Comparison of ENCODE assay signal across 8 cellular contexts in the genomic region with DNA sequence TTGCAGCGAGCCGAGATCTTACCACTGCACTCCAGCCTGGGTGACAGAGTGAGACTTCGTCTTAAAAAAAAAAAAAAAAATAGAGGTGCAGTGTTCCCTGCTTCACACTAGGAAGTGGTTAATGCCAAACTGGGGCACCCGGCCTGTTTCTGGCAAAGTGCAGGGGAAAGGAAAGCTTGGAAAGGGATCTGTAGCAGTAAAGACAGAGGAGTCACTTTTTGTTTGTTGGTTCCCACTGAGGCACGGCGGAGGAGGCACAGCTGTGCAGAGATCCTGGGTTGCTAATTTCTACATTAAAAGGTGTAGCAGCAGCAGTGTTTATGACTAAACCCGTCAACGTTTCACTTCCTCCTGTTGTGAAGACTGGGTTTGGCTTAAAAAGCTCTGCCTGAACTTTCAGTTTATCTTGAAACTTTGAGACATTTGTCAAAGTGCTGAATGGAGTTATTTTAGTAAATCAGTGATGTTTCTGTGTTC.
DNase-seq lines count a peak whose midpoint lies in the region; ATAC-seq and TF ChIP-seq lines count a peak whose summit lies in the region.

No MANE protein-coding gene starts in this region.

- H3K9me3 ChIP-seq in mucosa of rectum (ENCODE audit: control insufficient read depth in 2 of 2, low read length in 2 of 2) = no peaks in the 10 kb centered on the region

- intact Hi-C loops in Calu3 (cut with micrococcal nuclease; ENCODE audit: unreplicated experiment) = loop anchor here (2.0 kb wide), 1 partner anchor 44 kb away; no protein-coding TSS in a partner anchor

- H3K4me3 Mint-ChIP-seq in Calu3 (ENCODE audit: low read depth, unreplicated experiment) (peak overlapping the region; percentile 49), osteocyte (ENCODE audit: unreplicated experiment) (no peak overlapping the region)

- ATAC-seq in GM21381 (IDR thresholded peaks at IDR 0.05; ENCODE audit: unreplicated experiment) (peak; percentile 92), HG03565 (IDR thresholded peaks at IDR 0.05; ENCODE audit: unreplicated experiment) (peak; percentile 93)

- no peaks in the 10 kb centered on the region for H3K4me1 Mint-ChIP-seq in Calu3 (ENCODE audit: low read depth, unreplicated experiment)
- peaks cover 3% of the 10 kb centered on the region for H3K4me1 Mint-ChIP-seq in osteocyte (ENCODE audit: unreplicated experiment)

- peak overlapping the region; percentile 49 for H3K27ac Mint-ChIP-seq in Calu3 (ENCODE audit: unreplicated experiment)
- H3K27ac Mint-ChIP-seq in osteocyte (ENCODE audit: unreplicated experiment) = no peak overlapping the region

- H3K27ac ChIP-seq in mucosa of rectum (ENCODE audit: low read depth in 2 of 2, low read length in 2 of 2) = peak overlapping the region; percentile 67 to 79

- H3K9me3 Mint-ChIP-seq in Calu3 (ENCODE audit: low read depth, unreplicated experiment) (no peaks in the 10 kb centered on the region), osteocyte (ENCODE audit: unreplicated experiment) (no peaks in the 10 kb centered on the region)

- H3K36me3 Mint-ChIP-seq in Calu3 (ENCODE audit: insufficient read depth, unreplicated experiment) (peaks cover 5% of the 10 kb centered on the region), osteocyte (ENCODE audit: unreplicated experiment) (no peaks in the 10 kb centered on the region)

- H3K27me3 Mint-ChIP-seq in Calu3 (ENCODE audit: unreplicated experiment) = no peaks in the 10 kb centered on the region
- no peaks in the 10 kb centered on the region for H3K27me3 Mint-ChIP-seq in osteocyte (ENCODE audit: unreplicated experiment)

- H3K36me3 ChIP-seq in mucosa of rectum (ENCODE audit: control insufficient read depth in 2 of 2, insufficient read depth in 2 of 2, low read length in 2 of 2) = no peaks in the 10 kb centered on the region

- CTCF ChIA-PET in Calu3 (lab: Charles Lee) = interaction anchor here (0.5 to 1.9 kb wide), 9 partner anchors 9 to 139 kb away, joined by 3 to 8 read pairs (median 5); partner anchors contain the start of gene CARMIL1

- DNase-seq in Calu3 = peak; percentile 13
- peak; percentile 20 for DNase-seq in activated T-cell treated with anti-CD3 and anti-CD28 coated beads for 24 hours (ENCODE audit: low read depth)
- no peak for DNase-seq in osteocyte (ENCODE audit: extremely low spot score, unreplicated experiment)
- no peak for DNase-seq in epidermal melanocyte (ENCODE audit: insufficient read length, low spot score)
- no peak for DNase-seq in middle frontal gyrus (ENCODE audit: extremely low spot score, low spot score)

- H3K4me1 ChIP-seq in mucosa of rectum (ENCODE audit: control insufficient read depth in 2 of 2, insufficient read depth in 2 of 2, low read length in 2 of 2) = peaks cover 14 to 22% of the 10 kb centered on the region in 2 donors

- peak overlapping the region; percentile 37 to 49 for H3K9ac ChIP-seq in mucosa of rectum (ENCODE audit: low read depth in 1 of 2, low read length in 2 of 2)

- TF ChIP-seq CTCF in Calu3 (IDR thresholded peaks at IDR 0.05; ENCODE audit: unreplicated experiment) (no peak), osteocyte (IDR thresholded peaks at IDR 0.05) (no peak)

- BruUV-seq in Calu3 (replicated peaks; lab: Mats Ljungman, UMichigan) = no TSS peak

- no peaks in the 10 kb centered on the region for H3K27me3 ChIP-seq in mucosa of rectum (ENCODE audit: control insufficient read depth in 2 of 2, insufficient read depth in 2 of 2, low read length in 2 of 2)

- peak overlapping the region in 1 of 2 donors; percentile 63 for H3K4me3 ChIP-seq in mucosa of rectum (ENCODE audit: low read length in 2 of 2)

Comparison
In these comparisons a context has a peak if more than half of its experiments do, and no peak if none do; other contexts are left out.
1. DNase-seq: peak in Calu3 (single experiment) and activated T-cell treated with anti-CD3 and anti-CD28 coated beads for 24 hours (single experiment); none in osteocyte (single experiment), epidermal melanocyte (single experiment) and middle frontal gyrus (single experiment).